8 cellular contexts compared by ENCODE assay signal in genomic region chrX:152817082-152817744, GRCh38. TPM values are rescaled to one million over a fixed set of nuclear protein-coding genes. Genes with fewer than 3 reads are reported as not detected.
DNase-seq lines count a peak whose midpoint lies in the region; ATAC-seq and TF ChIP-seq lines count a peak whose summit lies in the region.

No MANE protein-coding gene starts in this region.

- ATAC-seq in HG02938 (IDR thresholded peaks at IDR 0.05; ENCODE audit: unreplicated experiment) (no peak), GM19395 (IDR thresholded peaks at IDR 0.05; ENCODE audit: unreplicated experiment) (no peak)

- no peak for TF ChIP-seq POLR2A in tibial nerve (IDR thresholded peaks at IDR 0.05)

- H3K27ac ChIP-seq in tibial nerve = no peak overlapping the region

- DNase-seq in AG04449 (ENCODE audit: low read depth, low spot score) (no peak), RKO (ENCODE audit: low spot score) (peak; percentile 64), fibroblast of pulmonary artery (ENCODE audit: low read depth) (peak; percentile 51), tibial nerve (ENCODE audit: low spot score in 2 of 2) (no peak), GM10248 (ENCODE audit: extremely low spot score) (no peak)

- H3K4me1 ChIP-seq in tibial nerve = no peaks in the 10 kb centered on the region

- 24 to 29% methylated on average over 6 of the region's 6 CpGs for WGBS in tibial nerve, 2 donors

- no peak for TF ChIP-seq EP300 in tibial nerve (IDR thresholded peaks at IDR 0.05)

- CTCF ChIA-PET in AG04449 (lab: Yijun Ruan, JAX) (interaction anchor here (1.6 to 5.3 kb wide), 5 partner anchors 10 to 1067 kb away, joined by 4 to 39 read pairs (median 13); partner anchors contain the start of genes CETN2 and NSDHL), GM10248 (lab: Yijun Ruan, JAX) (interaction anchor here (1.1 to 1.6 kb wide), 2 partner anchors 12 to 177 kb away, joined by 4 read pairs; no protein-coding TSS in a partner anchor)

- no peak overlapping the region for H3K4me3 ChIP-seq in AG04449 (ENCODE audit: low read depth, low read length)
- H3K4me3 ChIP-seq in fibroblast of pulmonary artery (replicated peaks; ENCODE audit: low read depth, low read length) = no peak overlapping the region
- H3K4me3 ChIP-seq in tibial nerve = no peak overlapping the region

- POLR2A ChIA-PET in AG04449 (lab: Yijun Ruan, JAX) (no interaction called here), GM10248 (lab: Yijun Ruan, JAX) (no interaction called here)

- H3K9me3 ChIP-seq in tibial nerve = no peaks in the 10 kb centered on the region

- no peaks in the 10 kb centered on the region for H3K27me3 ChIP-seq in tibial nerve

- H3K36me3 ChIP-seq in tibial nerve = no peaks in the 10 kb centered on the region

- TF ChIP-seq CTCF in AG04449 (IDR thresholded peaks at IDR 0.05; ENCODE audit: insufficient read depth, low read length, missing control alignments) = peak; percentile 34
- peak; percentile 8; the same call in 1 of the 3 replicates for TF ChIP-seq CTCF in GM12872 (IDR thresholded peaks at IDR 0.05; ENCODE audit: insufficient read depth, low read depth, low read length)
- TF ChIP-seq CTCF in fibroblast of pulmonary artery (IDR thresholded peaks at IDR 0.05; ENCODE audit: low read length, missing control alignments) = peak; percentile 53
- peak in 3 of 5 experiments; percentile 15 to 29 (median 26) for TF ChIP-seq CTCF in tibial nerve (IDR thresholded peaks at IDR 0.05)
- no peak for TF ChIP-seq CTCF in GM10248 (IDR thresholded peaks at IDR 0.05; ENCODE audit: control extremely low read depth, extremely low read depth, low read depth, missing control alignments)

RNA-seq across cellular contexts. Expression of gene CETN2, which starts 13.3 kb away (rescaled TPM):
- total RNA-seq in tibial nerve = 10 to 100 TPM; 21.6 to 43.7 (median 28.3) TPM

RNA-seq across cellular contexts. Expression of gene NSDHL, which starts 13.7 kb away (rescaled TPM):
- 10 to 100 TPM in 3 of 4 donors, 1 to 10 TPM in 1; 8.0 to 16.8 (median 12.5) TPM for total RNA-seq in tibial nerve

RNA-seq across cellular contexts. Expression of gene MAGEA6, which starts 47.7 kb away (rescaled TPM):
- total RNA-seq in tibial nerve = not detected

RNA-seq across cellular contexts. Expression of gene CSAG3, which starts 58.2 kb away (rescaled TPM):
- not detected for total RNA-seq in tibial nerve

Comparison
In these comparisons a context has a peak if more than half of its experiments do, and no peak if none do; other contexts are left out.
1. DNase-seq: peak in RKO (single experiment) and fibroblast of pulmonary artery (single experiment); none in AG04449 (single experiment), tibial nerve (0 of 2) and GM10248 (single experiment).